In the genomic region with DNA sequence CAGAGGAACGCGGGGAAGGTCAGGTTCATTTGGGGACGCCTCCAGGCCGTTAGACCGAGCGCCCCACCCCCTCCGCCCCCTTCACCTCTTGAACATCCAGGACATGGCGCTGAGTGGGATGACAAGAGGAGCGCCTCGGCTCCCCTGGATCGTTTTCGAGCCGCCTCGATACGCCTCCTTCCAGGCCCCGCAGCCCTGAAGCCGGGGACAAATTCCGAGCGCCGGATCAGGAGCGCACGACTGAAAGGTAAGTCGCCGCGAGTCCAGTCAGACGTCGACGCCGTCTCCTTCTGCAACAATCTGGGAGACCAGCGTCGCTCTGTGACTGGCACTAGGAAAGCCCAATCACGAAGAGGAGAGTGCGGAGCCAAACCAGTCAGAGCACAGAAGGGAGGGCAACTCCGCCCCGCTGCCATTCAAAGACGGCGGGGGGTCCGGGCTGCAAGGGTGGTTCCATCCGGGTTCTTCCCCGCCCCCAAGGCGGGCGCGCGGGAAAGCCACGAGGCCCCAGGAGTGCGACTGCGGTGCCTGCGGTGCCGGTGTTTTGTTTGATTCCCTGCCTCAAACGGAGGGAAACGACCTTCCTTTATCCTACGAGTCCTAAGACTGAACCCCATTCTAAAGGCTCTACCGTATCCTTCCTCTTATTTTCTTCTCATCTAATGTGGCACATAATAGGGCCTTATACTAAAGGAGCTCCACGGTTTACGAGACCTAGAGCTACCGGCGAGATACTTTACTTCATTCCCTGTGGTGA, we compare ENCODE assay signal across 8 cellular contexts. TPM values are rescaled to one million over a fixed set of nuclear protein-coding genes. Genes with fewer than 3 reads are reported as not detected.
DNase-seq lines count a peak whose midpoint lies in the region; ATAC-seq and TF ChIP-seq lines count a peak whose summit lies in the region.

HLTF (minus strand) TSS at position 302 of the 757 bp plus-strand sequence; CDS start at position 105, 197 bp downstream.

- intact Hi-C loops in cardiac septum (cut with DNase I) (loop anchor here (2.0 kb wide), 1 partner anchor 96 kb away; the partner anchor contains the start of gene GYG1), transverse colon (cut with DNase I; ENCODE audit: low total_unique reads) (no loop called here)

- peaks cover 30% of the 10 kb centered on the region for H3K4me1 ChIP-seq in adipocyte (ENCODE audit: control insufficient read depth, insufficient read depth, low read length)
- H3K4me1 ChIP-seq in trophoblast cell (ENCODE audit: control insufficient read depth in 1 of 2, insufficient read depth in 2 of 2, low read length in 2 of 2), result peaks cover 2 to 3% of the 10 kb centered on the region in 2 experiments
- H3K4me1 ChIP-seq in transverse colon, result peaks cover 0 to 12% (median 6%) of the 10 kb centered on the region in 4 donors

- H3K79me2 ChIP-seq in trophoblast cell (ENCODE audit: control insufficient read depth, insufficient read depth, low read length, poor library complexity), result peaks cover 3% of the 10 kb centered on the region

- H2AK5ac ChIP-seq in trophoblast cell (ENCODE audit: low read length), result no peak within 1 kb of the TSS

- no peak within 1 kb of the TSS for H2BK5ac ChIP-seq in trophoblast cell (ENCODE audit: low read depth, low read length, poor library complexity)

- H3K4me3 ChIP-seq in adipocyte (ENCODE audit: low read length), result peak within 1 kb of the TSS; percentile 96
- peak within 1 kb of the TSS; percentile 74 for H3K4me3 ChIP-seq in trophoblast cell (ENCODE audit: low read depth, low read length)
- peak within 1 kb of the TSS; percentile 58 to 91 (median 71) for H3K4me3 ChIP-seq in transverse colon

- peaks cover 5% of the 10 kb centered on the region for H3K79me1 ChIP-seq in trophoblast cell (ENCODE audit: low read length)

- in situ Hi-C loops in transverse colon (cut with MboI; ENCODE audit: low pct_ligation_motif_present in 1 of 4, low pct_unique_long_range_greater_than_20kb in 1 of 4, low sequenced_read_pairs in 3 of 4), result no loop called here

- peak within 1 kb of the TSS; percentile 88 for H4K8ac ChIP-seq in trophoblast cell (ENCODE audit: low read depth, low read length)

- H3K4me2 ChIP-seq in trophoblast cell (ENCODE audit: low read length), result peak within 1 kb of the TSS; percentile 82

- H2BK120ac ChIP-seq in trophoblast cell (ENCODE audit: insufficient read depth, low read length, poor library complexity), result peak within 1 kb of the TSS; percentile 63

- peak; percentile 99 for ATAC-seq in HG02642 (IDR thresholded peaks at IDR 0.05; ENCODE audit: poor library complexity, unreplicated experiment)

- TF ChIP-seq POLR2A in transverse colon (IDR thresholded peaks at IDR 0.05), result peak; percentile 31

- H2AFZ ChIP-seq in trophoblast cell (ENCODE audit: insufficient read depth, low read length, poor library complexity), result peak within 1 kb of the TSS; percentile 97

- TF ChIP-seq EP300 in transverse colon (IDR thresholded peaks at IDR 0.05; ENCODE audit: low read depth), result no peak

- peak within 1 kb of the TSS; percentile 91 for H3K18ac ChIP-seq in trophoblast cell (ENCODE audit: low read length)

- peak within 1 kb of the TSS; percentile 81 for H4K91ac ChIP-seq in trophoblast cell (ENCODE audit: low read depth, low read length)

- H3K9ac ChIP-seq in adipocyte (ENCODE audit: low read length) (peak within 1 kb of the TSS; percentile 85), trophoblast cell (ENCODE audit: low read length) (no peak within 1 kb of the TSS)

- peak within 1 kb of the TSS; percentile 65 for H4K12ac ChIP-seq in trophoblast cell (ENCODE audit: low read depth, low read length)

- peak within 1 kb of the TSS; percentile 88 for H3K14ac ChIP-seq in trophoblast cell (ENCODE audit: low read length)

- peak; percentile 90 for DNase-seq in GM10266 (ENCODE audit: extremely low spot score)
- DNase-seq in NCI-H1417 (lab: John Stamatoyannopoulos, UW), result peak; percentile 95 to 100 (median 99)
- peak; percentile 87 for DNase-seq in T follicular helper cell (ENCODE audit: low read depth)
- DNase-seq in adipocyte (ENCODE audit: low read depth), result peak; percentile 97
- peak; percentile 95 for DNase-seq in cardiac septum (ENCODE audit: low spot score)
- peak; percentile 97 to 98 for DNase-seq in trophoblast cell
- DNase-seq in transverse colon, result peak; percentile 93

- no peak within 1 kb of the TSS for H3K27ac ChIP-seq in trophoblast cell (ENCODE audit: low read depth, low read length)
- H3K27ac ChIP-seq in transverse colon, result peak within 1 kb of the TSS; percentile 78 to 88 (median 82)

- H3K23ac ChIP-seq in trophoblast cell (ENCODE audit: low read length), result no peak within 1 kb of the TSS

- peak within 1 kb of the TSS; percentile 42 for H3K4ac ChIP-seq in trophoblast cell (ENCODE audit: low read depth, low read length)

- H2BK12ac ChIP-seq in trophoblast cell (ENCODE audit: low read length), result no peak within 1 kb of the TSS

- TF ChIP-seq CTCF in GM10266 (IDR thresholded peaks at IDR 0.05; ENCODE audit: control insufficient read depth, insufficient read depth, low read depth, missing control alignments), result no peak
- no peak for TF ChIP-seq CTCF in transverse colon (IDR thresholded peaks at IDR 0.05)

- H3K36me3 ChIP-seq in adipocyte (ENCODE audit: control insufficient read depth, insufficient read depth, low read length, severe bottlenecking) (no peaks in the 10 kb centered on the region), trophoblast cell (ENCODE audit: control insufficient read depth in 1 of 2, insufficient read depth in 2 of 2, low read length in 2 of 2) (no peaks in the 10 kb centered on the region), transverse colon (no peaks in the 10 kb centered on the region)

- H3K9me3 ChIP-seq in adipocyte (ENCODE audit: control insufficient read depth, low read length) (no peaks in the 10 kb centered on the region), trophoblast cell (ENCODE audit: insufficient read depth, low read depth, low read length) (peaks cover 3% of the 10 kb centered on the region), transverse colon (no peaks in the 10 kb centered on the region)

- no CpG with 5 or more reads among the region's 57 CpGs for WGBS in trophoblast cell (ENCODE audit: extremely low coverage, insufficient coverage, insufficient read length)
- WGBS in transverse colon (ENCODE audit: low coverage in 1 of 2), 2 donors, result 12 to 100% methylated on average over 4 to 50 of the region's 57 CpGs

- H3K27me3 ChIP-seq in adipocyte (replicated peaks; ENCODE audit: control insufficient read depth, insufficient read depth, low read length) (no peaks in the 10 kb centered on the region), trophoblast cell (ENCODE audit: insufficient read depth, low read length) (no peaks in the 10 kb centered on the region), transverse colon (no peaks in the 10 kb centered on the region)

RNA-seq across cellular contexts. Expression of gene HLTF, which starts in this region (rescaled TPM):
- total RNA-seq in cardiac septum (23.9 TPM), transverse colon (10 to 100 TPM in 2 of 4 donors, 1 to 10 TPM in 2; 3.0 to 13.5 (median 7.2) TPM)
- 10.0 and 10.3 TPM in 2 replicates for polyA plus RNA-seq in trophoblast cell (2013)
